15 cellular contexts compared by ENCODE assay signal in genomic region chr21:41294548-41295231, GRCh38. TPM values are rescaled to one million over a fixed set of nuclear protein-coding genes. Genes with fewer than 3 reads are reported as not detected.
"Had no signal": no experiment of that assay in that cellular context is flagged by ENCODE, and none has a peak within 500 bp of the region (broad histone marks: within the 10 kb centered on the region; RNA-seq: fewer than 3 reads in every experiment).

No MANE protein-coding gene starts in this region.

- H3K4me3 ChIP-seq: heart right ventricle, ovary, right lobe of liver, smooth muscle cell, suprapubic skin, transverse colon, vagina had no signal

- ATAC-seq: heart right ventricle; naive thymus-derived CD8-positive, alpha-beta T cell; right lobe of liver; stimulated activated naive CD8-positive, alpha-beta T cell treated with anti-CD3 and anti-CD28 coated beads, Interleukin-15, amount 100 ng/mL, for 72 hours had no signal

- H3K4me2 ChIP-seq: smooth muscle cell had no signal

- H3K27ac ChIP-seq: heart right ventricle, ovary, right lobe of liver, suprapubic skin, transverse colon, vagina had no signal

- H3K36me3 ChIP-seq: heart right ventricle, ovary, right lobe of liver, suprapubic skin, transverse colon, vagina had no signal

- DNase-seq: activated CD4-positive, CD25-positive, alpha-beta regulatory T cell treated with anti-CD3 and anti-CD28 coated beads, Interleukin-2, amount 50 U/mL, for 72 hours; activated gamma-delta T cell; effector CD4-positive, alpha-beta T cell; heart right ventricle; immature natural killer cell; mesenchymal stem cell; naive thymus-derived CD8-positive, alpha-beta T cell; ovary; right lobe of liver; stimulated activated CD4-positive, alpha-beta T cell treated with anti-CD3 and anti-CD28 coated beads, Interleukin-4, amount 100 ng/mL, for 1 hour; stimulated activated naive CD8-positive, alpha-beta T cell treated with anti-CD3 and anti-CD28 coated beads, Interleukin-15, amount 100 ng/mL, for 72 hours; transverse colon had no signal

- H3K4me1 ChIP-seq: heart right ventricle, right lobe of liver, suprapubic skin, vagina had no signal

- H3K9me3 ChIP-seq: ovary, right lobe of liver, suprapubic skin, transverse colon, vagina had no signal

- H3K27me3 ChIP-seq: ovary, vagina had no signal

RNA-seq across cellular contexts. Expression of gene FAM3B, which starts 21.9 kb away (rescaled TPM):
- polyA plus RNA-seq: immature natural killer cell; naive thymus-derived CD8-positive, alpha-beta T cell had no signal
